ENCODE assay signal across 1 cellular context in the genomic region with DNA sequence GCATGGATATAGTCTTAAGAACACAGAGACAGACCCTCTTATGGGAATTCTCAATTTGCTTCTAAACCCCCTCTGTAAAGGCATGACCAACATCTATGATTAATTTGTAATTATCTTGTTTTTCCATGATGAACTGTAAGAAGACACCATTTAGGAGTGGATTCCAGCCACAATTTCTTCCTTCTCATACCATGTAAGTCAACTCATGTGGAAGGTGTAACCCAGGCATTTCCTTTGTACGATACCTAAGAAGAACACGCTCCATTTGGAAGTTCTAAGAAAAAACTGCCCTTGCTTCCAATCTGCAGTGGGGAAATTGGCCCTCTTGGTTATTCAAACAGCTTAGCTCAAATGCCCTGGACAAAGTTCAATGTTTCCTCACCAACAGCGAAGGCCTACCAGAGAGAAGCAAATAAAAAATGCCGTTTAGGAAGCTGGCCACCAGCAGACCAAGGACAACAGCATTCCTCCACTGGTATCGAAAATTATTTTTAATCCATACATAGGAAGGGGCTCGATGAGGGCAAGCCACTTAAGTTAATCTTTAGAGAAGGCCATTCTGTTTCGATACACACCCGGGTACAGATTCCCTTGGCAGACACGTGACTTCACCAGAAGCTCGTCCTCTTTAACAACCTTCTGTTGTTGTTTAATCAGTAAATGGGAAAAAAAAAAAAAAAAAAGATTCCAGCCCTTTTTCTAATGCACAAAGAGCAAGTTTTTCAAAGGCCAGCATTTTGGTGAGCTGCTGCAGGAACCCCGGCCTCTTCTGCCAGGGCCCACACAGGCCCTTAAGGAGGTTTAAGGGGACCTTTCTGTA.
TF ChIP-seq lines count a peak whose summit lies in the region.

No MANE protein-coding gene starts in this region.

TF ChIP-seq in HEK293, 187 proteins besides CTCF, POLR2A, EP300 and RAD21 (continued from another document):
- TF ChIP-seq HOXA7 (CRISPR knock-in tag; IDR thresholded peaks at IDR 0.05; ENCODE audit: borderline replicate concordance) = no peak
- peak; percentile 86 for TF ChIP-seq TRIM28 (IDR thresholded peaks at IDR 0.05; ENCODE audit: borderline replicate concordance, low read length)
- TF ChIP-seq, protein P1, sequence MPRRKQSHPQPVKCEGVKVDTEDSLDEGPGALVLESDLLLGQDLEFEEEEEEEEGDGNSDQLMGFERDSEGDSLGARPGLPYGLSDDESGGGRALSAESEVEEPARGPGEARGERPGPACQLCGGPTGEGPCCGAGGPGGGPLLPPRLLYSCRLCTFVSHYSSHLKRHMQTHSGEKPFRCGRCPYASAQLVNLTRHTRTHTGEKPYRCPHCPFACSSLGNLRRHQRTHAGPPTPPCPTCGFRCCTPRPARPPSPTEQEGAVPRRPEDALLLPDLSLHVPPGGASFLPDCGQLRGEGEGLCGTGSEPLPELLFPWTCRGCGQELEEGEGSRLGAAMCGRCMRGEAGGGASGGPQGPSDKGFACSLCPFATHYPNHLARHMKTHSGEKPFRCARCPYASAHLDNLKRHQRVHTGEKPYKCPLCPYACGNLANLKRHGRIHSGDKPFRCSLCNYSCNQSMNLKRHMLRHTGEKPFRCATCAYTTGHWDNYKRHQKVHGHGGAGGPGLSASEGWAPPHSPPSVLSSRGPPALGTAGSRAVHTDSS (tag by site-specific recombination; IDR thresholded peaks at IDR 0.05) = no peak
- TF ChIP-seq ZFP69B (tag by site-specific recombination; IDR thresholded peaks at IDR 0.05) = peak; percentile 77; the same call in 1 of the 2 replicates
- TF ChIP-seq ZNF529 (tag by site-specific recombination; IDR thresholded peaks at IDR 0.05; ENCODE audit: insufficient replicate concordance) = no peak
